ENCODE assay signal across 19 cellular contexts in genomic region chr22:39512026-39512425, GRCh38. TPM values are rescaled to one million over a fixed set of nuclear protein-coding genes. Genes with fewer than 3 reads are reported as not detected.
DNase-seq lines count a peak whose midpoint lies in the region; ATAC-seq, FAIRE-seq and TF ChIP-seq lines count a peak whose summit lies in the region.
"Had no signal": no experiment of that assay in that cellular context is flagged by ENCODE, and none has a peak within 500 bp of the region (broad histone marks: within the 10 kb centered on the region; RNA-seq: fewer than 3 reads in every experiment).

No MANE protein-coding gene starts in this region.

- no peak overlapping the region for H3K27ac ChIP-seq in K562 (ENCODE audit: extremely low read depth, low read depth, low read length)
- H3K27ac ChIP-seq: BLaER1 treated with 17β-estradiol and CSF1 and Interleukin-3, amounts not matched to agents 10 nM and 100 nM had no signal

- DNase-seq in stimulated activated naive CD8-positive, alpha-beta T cell treated with anti-CD3 and anti-CD28 coated beads, Interleukin-15, amount 100 ng/mL, for 72 hours = no peak
- DNase-seq in stimulated activated naive CD8-positive, alpha-beta T cell treated with anti-CD3 and anti-CD28 coated beads, Interleukin-15, Interleukin-2, amounts not matched to agents 100 U/mL and 50 U/mL, for 24 hours = no peak
- no peak for DNase-seq in K562 (ENCODE audit: extremely low read depth in 1 of 4, low spot score in 3 of 4)
- DNase-seq in stimulated activated naive B cell treated with anti-CD40 and anti-IgM and Interleukin-4, amounts not matched to agents 10 μg/mL and 1 μg/mL and 100 μg/mL, for 72 hours = no peak
- DNase-seq in GM20000 (ENCODE audit: low spot score) = no peak
- DNase-seq: Caco-2, GDM1, GOT3, H7, HFFc6, IMR-90 had no signal

- no peak for FAIRE-seq in K562 (lab: Jason Lieb, UNC)
- FAIRE-seq: D721Med, GM12892, GM18507, HTR-8/SVneo had no signal

- no peak for TF ChIP-seq POLR2A in K562 (conservative IDR thresholded peaks at IDR 0.05)

- H3K4me3 Mint-ChIP-seq in stimulated activated naive CD8-positive, alpha-beta T cell treated with anti-CD3 and anti-CD28 coated beads, Interleukin-15, amount 100 ng/mL, for 72 hours = no peak overlapping the region
- H3K4me3 Mint-ChIP-seq in stimulated activated naive B cell treated with anti-CD40 and anti-IgM and Interleukin-4, amounts not matched to agents 10 μg/mL and 1 μg/mL and 100 μg/mL, for 72 hours = no peak overlapping the region
- H3K4me3 Mint-ChIP-seq: B cell, HFFc6 had no signal

- no peak overlapping the region for H3K4me2 ChIP-seq in K562 (ENCODE audit: insufficient read depth, low read length)
- H3K4me2 ChIP-seq: BLaER1 treated with 17β-estradiol and CSF1 and Interleukin-3, amounts not matched to agents 10 nM and 100 nM had no signal

- peaks cover 9% of the 10 kb centered on the region for H4K20me1 ChIP-seq in K562 (replicated peaks; ENCODE audit: control insufficient read depth, insufficient read depth, low read length)

- no peaks in the 10 kb centered on the region for H3K27me3 Mint-ChIP-seq in stimulated activated naive CD8-positive, alpha-beta T cell treated with anti-CD3 and anti-CD28 coated beads, Interleukin-15, amount 100 ng/mL, for 72 hours
- H3K27me3 Mint-ChIP-seq in stimulated activated naive B cell treated with anti-CD40 and anti-IgM and Interleukin-4, amounts not matched to agents 10 μg/mL and 1 μg/mL and 100 μg/mL, for 72 hours = no peaks in the 10 kb centered on the region
- H3K27me3 Mint-ChIP-seq: B cell had no signal

- POLR2A ChIA-PET in K562 (lab: Yijun Ruan, JAX) = interaction anchor here (0.6 to 4.0 kb wide), 4 partner anchors 8 to 194 kb away, joined by 3 to 20 read pairs (median 4); partner anchors contain the start of gene ATF4

- no peak for TF ChIP-seq RAD21 in K562 (CRISPR knock-in tag; conservative IDR thresholded peaks at IDR 0.05 in 1 of 2, IDR thresholded peaks at IDR 0.05 in 1 of 2)

- CTCF ChIA-PET in K562 (lab: Yijun Ruan, JAX; ENCODE audit: low intra/inter-chr PET ratio) = no interaction called here

- H3K79me2 ChIP-seq in K562 (ENCODE audit: control insufficient read depth, insufficient read depth, low read length) = peaks cover 52% of the 10 kb centered on the region

- peaks cover 2% of the 10 kb centered on the region for H3K9me1 ChIP-seq in K562 (ENCODE audit: control insufficient read depth, insufficient read depth, low read length)

- peaks cover 8 to 10% of the 10 kb centered on the region in 2 experiments; a peak in 3 of 5 replicates for H3K4me1 ChIP-seq in K562 (replicated peaks in 1 of 2; ENCODE audit: control insufficient read depth in 2 of 2, insufficient read depth in 2 of 2, low read length in 2 of 2)

- intact Hi-C loops in K562 (cut with micrococcal nuclease) = no loop called here

- TF ChIP-seq CTCF in K562 (IDR thresholded peaks at IDR 0.05 in 2 of 3, conservative IDR thresholded peaks at IDR 0.05 in 1 of 3; ENCODE audit: insufficient read depth in 2 of 3, low read depth in 1 of 3, low read length in 3 of 3) = no peak
- TF ChIP-seq CTCF in GM20000 (IDR thresholded peaks at IDR 0.05; ENCODE audit: extremely low read depth, missing control alignments) = no peak

- H3K9ac ChIP-seq in K562 (ENCODE audit: insufficient read depth in 1 of 2, low read depth in 2 of 2, low read length in 2 of 2) = peak overlapping the region in 1 of 2 experiments; percentile 39; a peak in 1 of 4 replicates

- H3K9me3 Mint-ChIP-seq in stimulated activated naive CD8-positive, alpha-beta T cell treated with anti-CD3 and anti-CD28 coated beads, Interleukin-15, amount 100 ng/mL, for 72 hours = no peaks in the 10 kb centered on the region
- H3K9me3 Mint-ChIP-seq in stimulated activated naive B cell treated with anti-CD40 and anti-IgM and Interleukin-4, amounts not matched to agents 10 μg/mL and 1 μg/mL and 100 μg/mL, for 72 hours = no peaks in the 10 kb centered on the region
- H3K9me3 Mint-ChIP-seq: HFFc6 had no signal

- peaks cover 93% of the 10 kb centered on the region for H3K36me3 ChIP-seq in K562 (ENCODE audit: control insufficient read depth, insufficient read depth, low read length)

- no peak overlapping the region for H3K4me3 ChIP-seq in K562
- H3K4me3 ChIP-seq: BLaER1 treated with 17β-estradiol and CSF1 and Interleukin-3, amounts not matched to agents 10 nM and 100 nM had no signal

- no peak for ATAC-seq in stimulated activated naive CD8-positive, alpha-beta T cell treated with anti-CD3 and anti-CD28 coated beads, Interleukin-15, amount 100 ng/mL, for 72 hours
- no peak for ATAC-seq in stimulated activated naive CD8-positive, alpha-beta T cell treated with anti-CD3 and anti-CD28 coated beads, Interleukin-15, Interleukin-2, amounts not matched to agents 100 U/mL and 50 U/mL, for 24 hours
- no peak for ATAC-seq in K562
- no peak for ATAC-seq in stimulated activated naive B cell treated with anti-CD40 and anti-IgM and Interleukin-4, amounts not matched to agents 10 μg/mL and 1 μg/mL and 100 μg/mL, for 72 hours (replicated peaks)
- no peak for ATAC-seq in HG02938 (IDR thresholded peaks at IDR 0.05; ENCODE audit: unreplicated experiment)
- ATAC-seq: HCT116 had no signal

- 100% methylated on average over 4 of the region's 10 CpGs for WGBS in K562 (ENCODE audit: insufficient coverage, low coverage, missing lambda C conversion rate)

- H3K27ac Mint-ChIP-seq in stimulated activated naive CD8-positive, alpha-beta T cell treated with anti-CD3 and anti-CD28 coated beads, Interleukin-15, amount 100 ng/mL, for 72 hours = peak overlapping the region; percentile 39 to 40
- peak overlapping the region; percentile 25 for H3K27ac Mint-ChIP-seq in stimulated activated naive B cell treated with anti-CD40 and anti-IgM and Interleukin-4, amounts not matched to agents 10 μg/mL and 1 μg/mL and 100 μg/mL, for 72 hours
- H3K27ac Mint-ChIP-seq: B cell, HFFc6 had no signal

- H3K27me3 ChIP-seq in K562 (ENCODE audit: control insufficient read depth in 2 of 2, insufficient read depth in 2 of 2, low read length in 2 of 2) = no peaks in the 10 kb centered on the region
- H3K27me3 ChIP-seq: BLaER1 treated with 17β-estradiol and CSF1 and Interleukin-3, amounts not matched to agents 10 nM and 100 nM had no signal

- in situ Hi-C loops in K562 (cut with MboI) = no loop called here

- no peaks in the 10 kb centered on the region for H3K9me3 ChIP-seq in K562 (replicated peaks; ENCODE audit: control insufficient read depth, insufficient read depth, low read depth, low read length)
- H3K9me3 ChIP-seq: BLaER1 treated with 17β-estradiol and CSF1 and Interleukin-3, amounts not matched to agents 10 nM and 100 nM; Caco-2 had no signal

- H3K36me3 Mint-ChIP-seq in stimulated activated naive B cell treated with anti-CD40 and anti-IgM and Interleukin-4, amounts not matched to agents 10 μg/mL and 1 μg/mL and 100 μg/mL, for 72 hours = peaks cover 55 to 68% of the 10 kb centered on the region in 2 donors

- TF ChIP-seq EP300 in K562 (IDR thresholded peaks at IDR 0.05; ENCODE audit: low read length) = no peak

- no peak overlapping the region for H2AFZ ChIP-seq in K562 (ENCODE audit: low read depth, low read length)

- H3K4me1 Mint-ChIP-seq in stimulated activated naive CD8-positive, alpha-beta T cell treated with anti-CD3 and anti-CD28 coated beads, Interleukin-15, amount 100 ng/mL, for 72 hours = peaks cover 42% of the 10 kb centered on the region
- peaks cover 36 to 50% of the 10 kb centered on the region in 2 donors for H3K4me1 Mint-ChIP-seq in stimulated activated naive B cell treated with anti-CD40 and anti-IgM and Interleukin-4, amounts not matched to agents 10 μg/mL and 1 μg/mL and 100 μg/mL, for 72 hours

- no TSS peak for BruUV-seq in K562 (replicated peaks; lab: Mats Ljungman, UMichigan)

RNA-seq across cellular contexts. Expression of gene ATF4, which starts 8.3 kb away (rescaled TPM):
- 183 and 296 TPM in 2 replicates for total RNA-seq in K562 (2011; cell fraction: chromatin; rRNA removed; ENCODE audit: low replicate concordance)
- 255 and 271 TPM in 2 replicates for total RNA-seq in K562 (2011; cell fraction: nucleolus; rRNA removed)
- 227 and 246 TPM in 2 replicates for total RNA-seq in K562 (2011; cell fraction: nucleoplasm; rRNA removed)
- 311 and 355 TPM in 2 replicates for total RNA-seq in K562 (2014; rRNA removed)
- 320 and 405 TPM in 2 replicates for total RNA-seq in K562 (2014; rRNA removed; fragmentation: Illumina TruSeq; extraction: Trizol)
- total RNA-seq in K562 (2015; rRNA removed; fragmentation: Illumina TruSeq; extraction: Trizol) = 153 and 156 TPM in 2 replicates
- 308 and 361 TPM in 2 replicates for total RNA-seq in K562 (2021)
- polyA plus RNA-seq in K562 (2011; rRNA removed) = 669 and 756 TPM in 2 replicates
- 757 and 998 TPM in 2 replicates for polyA plus RNA-seq in K562 (2011; cell fraction: cytosol; rRNA removed)
- 651 and 768 TPM in 2 replicates for polyA plus RNA-seq in K562 (2011; cell fraction: nucleus; rRNA removed)
- polyA plus RNA-seq in K562 (2012) = 264 and 832 TPM in 2 replicates
- 528 and 598 TPM in 2 replicates for polyA plus RNA-seq in K562 (2014; fragmentation: Illumina TruSeq; extraction: Trizol)
- 100 to 1,000 TPM in 1 of 2 experiments, 10 to 100 TPM in 1; 93.1 to 125 TPM for polyA plus RNA-seq in K562 (2014; fragmentation: Nextera tagmentation; extraction: Ambion mirVana)
- polyA plus RNA-seq in K562 (2014; rRNA removed) = 638 and 723 TPM in 2 replicates
- 190 and 217 TPM in 2 replicates for polyA minus RNA-seq in K562 (2011; rRNA and poly(A)+ RNA removed)
- polyA minus RNA-seq in K562 (2011; cell fraction: cytosol; rRNA and poly(A)+ RNA removed) = 89.9 and 115 TPM in 2 replicates
- polyA minus RNA-seq in K562 (2011; cell fraction: nucleus; rRNA and poly(A)+ RNA removed) = 99.2 and 197 TPM in 2 replicates

RNA-seq across cellular contexts. Expression of gene MIEF1, which starts 9.9 kb away (rescaled TPM):
- total RNA-seq in K562 (2011; cell fraction: chromatin; rRNA removed; ENCODE audit: low replicate concordance) = 31.0 and 48.3 TPM in 2 replicates
- total RNA-seq in K562 (2011; cell fraction: nucleolus; rRNA removed) = 30.9 and 36.7 TPM in 2 replicates
- 33.9 and 34.4 TPM in 2 replicates for total RNA-seq in K562 (2011; cell fraction: nucleoplasm; rRNA removed)
- total RNA-seq in K562 (2014; rRNA removed) (25.5 and 28.3 TPM in 2 replicates), K562 (2014; rRNA removed; fragmentation: Illumina TruSeq; extraction: Trizol) (28.6 and 29.0 TPM in 2 replicates), K562 (2015; rRNA removed; fragmentation: Illumina TruSeq; extraction: Trizol) (26.8 and 27.1 TPM in 2 replicates), K562 (2021) (51.8 and 54.3 TPM in 2 replicates)
- polyA plus RNA-seq in K562 (2011; rRNA removed) (20.0 and 21.7 TPM in 2 replicates), K562 (2014; fragmentation: Illumina TruSeq; extraction: Trizol) (37.7 and 40.8 TPM in 2 replicates), K562 (2014; fragmentation: Nextera tagmentation; extraction: Ambion mirVana) (10 to 100 TPM; 10.9 to 13.1 TPM), K562 (2014; rRNA removed) (23.6 and 29.1 TPM in 2 replicates)
- polyA plus RNA-seq in K562 (2011; cell fraction: cytosol; rRNA removed) = 23.2 and 29.6 TPM in 2 replicates
- polyA plus RNA-seq in K562 (2011; cell fraction: nucleus; rRNA removed) = 13.3 and 18.3 TPM in 2 replicates
- 23.3 and 33.4 TPM in 2 replicates for polyA plus RNA-seq in K562 (2012)
- 31.6 and 37.3 TPM in 2 replicates for polyA minus RNA-seq in K562 (2011; rRNA and poly(A)+ RNA removed)
- polyA minus RNA-seq in K562 (2011; cell fraction: cytosol; rRNA and poly(A)+ RNA removed) = 23.3 and 24.0 TPM in 2 replicates
- 13.6 and 15.8 TPM in 2 replicates for polyA minus RNA-seq in K562 (2011; cell fraction: nucleus; rRNA and poly(A)+ RNA removed)

RNA-seq across cellular contexts. Expression of gene RPS19BP1, which starts 20.5 kb away (rescaled TPM):
- 27.9 and 59.9 TPM in 2 replicates for total RNA-seq in K562 (2011; cell fraction: chromatin; rRNA removed; ENCODE audit: low replicate concordance)
- total RNA-seq in K562 (2011; cell fraction: nucleolus; rRNA removed) = 57.2 and 59.7 TPM in 2 replicates
- 42.7 and 46.9 TPM in 2 replicates for total RNA-seq in K562 (2011; cell fraction: nucleoplasm; rRNA removed)
- total RNA-seq in K562 (2014; rRNA removed) (223 and 264 TPM in 2 replicates), K562 (2014; rRNA removed; fragmentation: Illumina TruSeq; extraction: Trizol) (33.0 and 44.9 TPM in 2 replicates), K562 (2015; rRNA removed; fragmentation: Illumina TruSeq; extraction: Trizol) (84.3 and 93.3 TPM in 2 replicates), K562 (2021) (109 and 110 TPM in 2 replicates)
- polyA plus RNA-seq in K562 (2011; rRNA removed) (75.6 and 90.4 TPM in 2 replicates), K562 (2014; fragmentation: Illumina TruSeq; extraction: Trizol) (29.0 and 64.7 TPM in 2 replicates), K562 (2014; fragmentation: Nextera tagmentation; extraction: Ambion mirVana) (1 to 10 TPM; 3.0 to 8.2 TPM), K562 (2014; rRNA removed) (216 and 229 TPM in 2 replicates)
- 89.9 and 177 TPM in 2 replicates for polyA plus RNA-seq in K562 (2011; cell fraction: cytosol; rRNA removed)
- polyA plus RNA-seq in K562 (2011; cell fraction: nucleus; rRNA removed) = 53.3 and 77.5 TPM in 2 replicates
- polyA plus RNA-seq in K562 (2012) = 85.4 and 89.3 TPM in 2 replicates
- 12.0 and 12.6 TPM in 2 replicates for polyA minus RNA-seq in K562 (2011; rRNA and poly(A)+ RNA removed)
- 14.5 and 18.6 TPM in 2 replicates for polyA minus RNA-seq in K562 (2011; cell fraction: cytosol; rRNA and poly(A)+ RNA removed)
- polyA minus RNA-seq in K562 (2011; cell fraction: nucleus; rRNA and poly(A)+ RNA removed) = 16.3 and 27.0 TPM in 2 replicates

RNA-seq across cellular contexts. Expression of gene MGAT3, which starts 55.2 kb away (rescaled TPM):
- 6.4 and 13.2 TPM in 2 replicates for total RNA-seq in K562 (2011; cell fraction: chromatin; rRNA removed; ENCODE audit: low replicate concordance)
- total RNA-seq in K562 (2011; cell fraction: nucleolus; rRNA removed) = 12.2 and 15.0 TPM in 2 replicates
- total RNA-seq in K562 (2011; cell fraction: nucleoplasm; rRNA removed) = 10.2 and 10.6 TPM in 2 replicates
- total RNA-seq in K562 (2014; rRNA removed) (4.6 and 5.7 TPM in 2 replicates), K562 (2014; rRNA removed; fragmentation: Illumina TruSeq; extraction: Trizol) (2.8 and 3.5 TPM in 2 replicates), K562 (2015; rRNA removed; fragmentation: Illumina TruSeq; extraction: Trizol) (4.3 and 4.6 TPM in 2 replicates), K562 (2021) (11.4 and 11.5 TPM in 2 replicates)
- polyA plus RNA-seq in K562 (2011; rRNA removed) (6.6 and 6.8 TPM in 2 replicates), K562 (2014; fragmentation: Illumina TruSeq; extraction: Trizol) (4.2 and 5.4 TPM in 2 replicates), K562 (2014; fragmentation: Nextera tagmentation; extraction: Ambion mirVana) (under 1 TPM; 0.10 to 0.18 TPM), K562 (2014; rRNA removed) (6.0 and 7.0 TPM in 2 replicates)
- polyA plus RNA-seq in K562 (2011; cell fraction: cytosol; rRNA removed) = 8.2 and 17.9 TPM in 2 replicates
- 6.0 and 12.6 TPM in 2 replicates for polyA plus RNA-seq in K562 (2011; cell fraction: nucleus; rRNA removed)
- 4.6 and 7.2 TPM in 2 replicates for polyA plus RNA-seq in K562 (2012)
- polyA minus RNA-seq in K562 (2011; rRNA and poly(A)+ RNA removed) = 10.3 and 15.4 TPM in 2 replicates
- 18.6 and 19.4 TPM in 2 replicates for polyA minus RNA-seq in K562 (2011; cell fraction: cytosol; rRNA and poly(A)+ RNA removed)
- polyA minus RNA-seq in K562 (2011; cell fraction: nucleus; rRNA and poly(A)+ RNA removed) = 4.6 and 5.1 TPM in 2 replicates
- total RNA-seq: HFFc6 had no signal

RNA-seq across cellular contexts. Expression of gene CACNA1I, which starts 58.5 kb away (rescaled TPM):
- 3.5 and 12.7 TPM in 2 replicates for total RNA-seq in K562 (2011; cell fraction: chromatin; rRNA removed; ENCODE audit: low replicate concordance)
- total RNA-seq in K562 (2011; cell fraction: nucleolus; rRNA removed) = 3.9 and 6.0 TPM in 2 replicates
- 3.4 and 3.6 TPM in 2 replicates for total RNA-seq in K562 (2011; cell fraction: nucleoplasm; rRNA removed)
- 0.24 and 0.32 TPM in 2 replicates for total RNA-seq in K562 (2014; rRNA removed)
- total RNA-seq in K562 (2014; rRNA removed; fragmentation: Illumina TruSeq; extraction: Trizol) = 0.06 and 0.07 TPM in 2 replicates
- 0.11 TPM in 2 replicates for total RNA-seq in K562 (2015; rRNA removed; fragmentation: Illumina TruSeq; extraction: Trizol)
- 0.45 and 0.78 TPM in 2 replicates for total RNA-seq in K562 (2021)
- 0.22 and 0.79 TPM in 2 replicates for polyA plus RNA-seq in K562 (2011; rRNA removed)
- 0.13 and 1.0 TPM in 2 replicates for polyA plus RNA-seq in K562 (2011; cell fraction: cytosol; rRNA removed)
- 1.9 and 12.3 TPM in 2 replicates for polyA plus RNA-seq in K562 (2011; cell fraction: nucleus; rRNA removed)
- 0.56 and 0.90 TPM in 2 replicates for polyA plus RNA-seq in K562 (2012)
- 0.30 and 0.31 TPM in 2 replicates for polyA plus RNA-seq in K562 (2014; fragmentation: Illumina TruSeq; extraction: Trizol)
- under 1 TPM in 1 of 2 experiments, not detected in 1; 0.01 TPM for polyA plus RNA-seq in K562 (2014; fragmentation: Nextera tagmentation; extraction: Ambion mirVana)
- polyA plus RNA-seq in K562 (2014; rRNA removed) = 0.31 and 0.41 TPM in 2 replicates
- 0.09 and 0.74 TPM in 2 replicates for polyA minus RNA-seq in K562 (2011; rRNA and poly(A)+ RNA removed)
- 0.27 and 1.0 TPM in 2 replicates for polyA minus RNA-seq in K562 (2011; cell fraction: cytosol; rRNA and poly(A)+ RNA removed)
- polyA minus RNA-seq in K562 (2011; cell fraction: nucleus; rRNA and poly(A)+ RNA removed) = 0.56 and 2.4 TPM in 2 replicates
- total RNA-seq: Caco-2, HFFc6 had no signal
